Comparison of ENCODE assay signal across 21 cellular contexts in the genomic region with DNA sequence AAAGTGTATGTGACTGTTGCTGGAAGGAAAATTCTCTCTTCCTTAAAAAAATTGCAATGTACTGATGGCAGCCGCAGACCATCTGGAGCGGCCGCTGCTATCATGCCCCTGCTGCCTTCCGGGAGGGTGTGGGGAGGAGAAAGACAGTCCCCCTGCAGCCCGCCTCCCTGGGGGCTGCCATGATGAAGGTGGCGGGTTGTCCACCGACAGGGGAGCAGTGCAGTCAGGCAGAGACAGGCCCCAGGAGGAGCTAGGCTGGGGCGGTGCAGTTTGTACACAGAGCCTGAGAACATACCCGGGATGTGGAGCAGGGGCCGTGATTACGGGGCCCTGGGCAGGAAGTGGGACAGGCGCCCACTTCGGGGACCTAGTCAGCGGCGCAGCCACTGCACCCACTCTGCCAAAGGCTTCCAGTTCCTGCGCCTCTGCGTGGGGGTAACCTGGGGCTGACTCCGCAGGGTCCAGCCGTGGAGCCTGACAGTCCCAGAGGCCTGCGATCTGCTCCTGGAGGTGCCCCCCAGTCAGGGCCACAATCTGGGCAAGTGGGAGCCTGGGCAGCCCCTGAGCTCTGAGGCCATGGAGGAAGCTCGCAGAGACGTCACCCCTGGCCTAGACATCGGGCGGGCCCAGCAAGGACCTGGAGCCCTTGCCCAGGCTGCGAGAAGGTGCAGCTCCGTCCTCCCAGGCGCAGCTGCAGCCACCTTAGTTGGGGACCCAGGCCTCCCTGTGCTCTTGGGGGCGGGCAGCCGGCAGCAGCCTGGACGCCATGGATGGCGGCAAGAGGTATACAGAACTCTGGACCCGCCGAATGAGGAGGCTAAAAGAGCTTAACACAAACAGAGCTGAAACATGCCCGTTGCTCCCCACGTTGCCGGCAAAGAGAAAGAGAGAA.
DNase-seq lines count a peak whose midpoint lies in the region; ATAC-seq, FAIRE-seq and TF ChIP-seq lines count a peak whose summit lies in the region.
"Had no signal": no experiment of that assay in that cellular context is flagged by ENCODE, and none has a peak within 500 bp of the region (broad histone marks: within the 10 kb centered on the region; RNA-seq: fewer than 3 reads in every experiment).

No MANE protein-coding gene starts in this region.

- H3K4me1 ChIP-seq in neuronal stem cell (ENCODE audit: control insufficient read depth in 2 of 2, insufficient read depth in 1 of 2, low read depth in 1 of 2, low read length in 2 of 2) = peaks cover 0 to 2% of the 10 kb centered on the region in 2 donors
- H3K4me1 ChIP-seq: Peyer's patch had no signal

- H4K8ac ChIP-seq in neuronal stem cell (ENCODE audit: low read depth, low read length) = peak overlapping the region; percentile 17

- H3K4me2 ChIP-seq in neuronal stem cell (ENCODE audit: insufficient read depth, low read length, poor library complexity, severe bottlenecking) = no peak overlapping the region

- H3K4ac ChIP-seq in neuronal stem cell (ENCODE audit: low read length) = peak overlapping the region; percentile 37

- H3K79me1 ChIP-seq in neuronal stem cell (ENCODE audit: low read depth, low read length) = peaks cover 1% of the 10 kb centered on the region

- H3K9me3 ChIP-seq in neuronal stem cell (replicated peaks in 1 of 2; ENCODE audit: control insufficient read depth in 2 of 2, insufficient read depth in 1 of 2, low read depth in 1 of 2, low read length in 2 of 2) = no peaks in the 10 kb centered on the region
- H3K9me3 ChIP-seq: Peyer's patch had no signal

- H3K27ac ChIP-seq in neuronal stem cell (replicated peaks; ENCODE audit: low read length) = no peak overlapping the region
- H3K27ac ChIP-seq: Peyer's patch had no signal

- no CpG with 5 or more reads among the region's 36 CpGs for WGBS in neuronal stem cell (ENCODE audit: extremely low coverage in 2 of 2, insufficient read length in 2 of 2, insufficient replicate concordance in 1 of 2), 2 donors

- H2BK15ac ChIP-seq in neuronal stem cell (ENCODE audit: low read length) = peak overlapping the region; percentile 67

- H3K36me3 Mint-ChIP-seq in natural killer cell treated with Interleukin-12 subunit alpha and Interleukin-12 subunit beta and Interleukin-15 and Interleukin-18, amount 100 ng/mL, for 72 hours = no peaks in the 10 kb centered on the region
- no peaks in the 10 kb centered on the region for H3K36me3 Mint-ChIP-seq in natural killer cell
- H3K36me3 Mint-ChIP-seq in central memory CD8-positive, alpha-beta T cell (ENCODE audit: insufficient read depth) = no peaks in the 10 kb centered on the region
- H3K36me3 Mint-ChIP-seq in activated T-helper 17 cell treated with anti-CD3 and anti-CD28 coated beads, Interleukin-2, amount 50 U/mL, for 72 hours (ENCODE audit: low read depth) = no peaks in the 10 kb centered on the region
- H3K36me3 Mint-ChIP-seq: CD8-positive, alpha-beta T cell had no signal

- intact Hi-C loops in natural killer cell (cut with micrococcal nuclease) = no loop called here

- no peak for FAIRE-seq in frontal cortex (lab: Jason Lieb, UNC)

- DNase-seq in natural killer cell treated with Interleukin-12 subunit alpha and Interleukin-12 subunit beta and Interleukin-15 and Interleukin-18, amount 100 ng/mL, for 72 hours (ENCODE audit: low spot score) = no peak
- DNase-seq in natural killer cell = no peak
- no peak for DNase-seq in central memory CD8-positive, alpha-beta T cell (ENCODE audit: low spot score in 2 of 2)
- no peak for DNase-seq in neuronal stem cell (ENCODE audit: low spot score)
- no peak for DNase-seq in frontal cortex (ENCODE audit: low spot score in 2 of 2)
- no peak for DNase-seq in amniotic stem cell (lab: John Stamatoyannopoulos, UW)
- DNase-seq: AML-193; C1 segment of cervical spinal cord; CD8-positive, alpha-beta T cell; DMS153; HCEC 1CT; KBM-7; NCI-H1105; NCI-H146; NCI-H2029 treated with DMSO at 0.1 percent for 48 hours; NCI-H226; NCI-H510A treated with DMSO at 0.1 percent for 48 hours; NCI-H748 treated with DMSO at 0.1 percent for 48 hours; Peyer's patch had no signal

- no peak overlapping the region for H2AFZ ChIP-seq in neuronal stem cell (ENCODE audit: low read length)

- no peaks in the 10 kb centered on the region for H3K36me3 ChIP-seq in neuronal stem cell (replicated peaks in 1 of 2; ENCODE audit: control insufficient read depth in 2 of 2, insufficient read depth in 2 of 2, low read length in 2 of 2)
- H3K36me3 ChIP-seq: Peyer's patch had no signal

- H2BK5ac ChIP-seq in neuronal stem cell (ENCODE audit: low read length) = no peak overlapping the region

- no peak overlapping the region for H3K9ac ChIP-seq in neuronal stem cell (ENCODE audit: low read depth, low read length, poor library complexity)

- no peak for TF ChIP-seq CTCF in natural killer cell (IDR thresholded peaks at IDR 0.05)

- H2BK12ac ChIP-seq in neuronal stem cell (ENCODE audit: low read length) = no peak overlapping the region

- no peak overlapping the region for H3K4me3 ChIP-seq in neuronal stem cell (ENCODE audit: low read length in 2 of 2)
- H3K4me3 ChIP-seq: Peyer's patch had no signal

- no peaks in the 10 kb centered on the region for H3K27me3 ChIP-seq in neuronal stem cell (ENCODE audit: control insufficient read depth in 3 of 3, insufficient read depth in 3 of 3, low read depth in 1 of 3, low read length in 3 of 3)
- H3K27me3 ChIP-seq: Peyer's patch had no signal

- no peak overlapping the region for H4K91ac ChIP-seq in neuronal stem cell (ENCODE audit: low read depth, low read length, poor library complexity)

- peak overlapping the region; percentile 81 for H2AK5ac ChIP-seq in neuronal stem cell (ENCODE audit: low read depth, low read length)

- peak overlapping the region; percentile 94 for H3K18ac ChIP-seq in neuronal stem cell (ENCODE audit: low read length)

- no peaks in the 10 kb centered on the region for H3K27me3 Mint-ChIP-seq in natural killer cell treated with Interleukin-12 subunit alpha and Interleukin-12 subunit beta and Interleukin-15 and Interleukin-18, amount 100 ng/mL, for 72 hours
- H3K27me3 Mint-ChIP-seq in natural killer cell (ENCODE audit: low read depth in 2 of 2) = no peaks in the 10 kb centered on the region
- no peaks in the 10 kb centered on the region for H3K27me3 Mint-ChIP-seq in central memory CD8-positive, alpha-beta T cell
- H3K27me3 Mint-ChIP-seq in activated T-helper 17 cell treated with anti-CD3 and anti-CD28 coated beads, Interleukin-2, amount 50 U/mL, for 72 hours = no peaks in the 10 kb centered on the region

- peak overlapping the region; percentile 87 for H2BK120ac ChIP-seq in neuronal stem cell (ENCODE audit: low read depth, low read length)

- H3K23ac ChIP-seq in neuronal stem cell (ENCODE audit: low read depth, low read length, poor library complexity) = peak overlapping the region; percentile 20

- H3K4me1 Mint-ChIP-seq in natural killer cell treated with Interleukin-12 subunit alpha and Interleukin-12 subunit beta and Interleukin-15 and Interleukin-18, amount 100 ng/mL, for 72 hours (ENCODE audit: low read depth in 2 of 2) = no peaks in the 10 kb centered on the region
- H3K4me1 Mint-ChIP-seq in natural killer cell = no peaks in the 10 kb centered on the region
- H3K4me1 Mint-ChIP-seq in central memory CD8-positive, alpha-beta T cell = no peaks in the 10 kb centered on the region
- H3K4me1 Mint-ChIP-seq in activated T-helper 17 cell treated with anti-CD3 and anti-CD28 coated beads, Interleukin-2, amount 50 U/mL, for 72 hours = no peaks in the 10 kb centered on the region

- peak overlapping the region; percentile 94 for H3K14ac ChIP-seq in neuronal stem cell (ENCODE audit: low read length)

- H3K4me3 Mint-ChIP-seq in natural killer cell treated with Interleukin-12 subunit alpha and Interleukin-12 subunit beta and Interleukin-15 and Interleukin-18, amount 100 ng/mL, for 72 hours = no peak overlapping the region
- H3K4me3 Mint-ChIP-seq in natural killer cell = no peak overlapping the region
- no peak overlapping the region for H3K4me3 Mint-ChIP-seq in central memory CD8-positive, alpha-beta T cell
- no peak overlapping the region for H3K4me3 Mint-ChIP-seq in activated T-helper 17 cell treated with anti-CD3 and anti-CD28 coated beads, Interleukin-2, amount 50 U/mL, for 72 hours
- H3K4me3 Mint-ChIP-seq: CD8-positive, alpha-beta T cell had no signal

- ATAC-seq in natural killer cell treated with Interleukin-12 subunit alpha and Interleukin-12 subunit beta and Interleukin-15 and Interleukin-18, amount 100 ng/mL, for 72 hours = peak; percentile 27 to 43
- ATAC-seq in natural killer cell (no peak), GM21526 (IDR thresholded peaks at IDR 0.05; ENCODE audit: low FRiP score, unreplicated experiment) (no peak)
- peak; percentile 10 for ATAC-seq in central memory CD8-positive, alpha-beta T cell (replicated peaks; ENCODE audit: extremely low read depth, poor library complexity, severe bottlenecking)
- ATAC-seq in activated T-helper 17 cell treated with anti-CD3 and anti-CD28 coated beads, Interleukin-2, amount 50 U/mL, for 72 hours (replicated peaks) = no peak
- ATAC-seq: CD8-positive, alpha-beta T cell had no signal

- H3K9me3 Mint-ChIP-seq in natural killer cell treated with Interleukin-12 subunit alpha and Interleukin-12 subunit beta and Interleukin-15 and Interleukin-18, amount 100 ng/mL, for 72 hours = peaks cover 9% of the 10 kb centered on the region
- peaks cover 4 to 9% of the 10 kb centered on the region in 2 donors for H3K9me3 Mint-ChIP-seq in natural killer cell
- H3K9me3 Mint-ChIP-seq in central memory CD8-positive, alpha-beta T cell = peaks cover 5% of the 10 kb centered on the region
- peaks cover 12% of the 10 kb centered on the region for H3K9me3 Mint-ChIP-seq in activated T-helper 17 cell treated with anti-CD3 and anti-CD28 coated beads, Interleukin-2, amount 50 U/mL, for 72 hours

- no peak overlapping the region for H3K27ac Mint-ChIP-seq in natural killer cell treated with Interleukin-12 subunit alpha and Interleukin-12 subunit beta and Interleukin-15 and Interleukin-18, amount 100 ng/mL, for 72 hours
- no peak overlapping the region for H3K27ac Mint-ChIP-seq in natural killer cell
- H3K27ac Mint-ChIP-seq in central memory CD8-positive, alpha-beta T cell (ENCODE audit: low read depth) = no peak overlapping the region
- no peak overlapping the region for H3K27ac Mint-ChIP-seq in activated T-helper 17 cell treated with anti-CD3 and anti-CD28 coated beads, Interleukin-2, amount 50 U/mL, for 72 hours
- H3K27ac Mint-ChIP-seq: CD8-positive, alpha-beta T cell had no signal

Comparison
In these comparisons a context has a peak if more than half of its experiments do, and no peak if none do; other contexts are left out.
1. ATAC-seq: peak in natural killer cell treated with Interleukin-12 subunit alpha and Interleukin-12 subunit beta and Interleukin-15 and Interleukin-18, amount 100 ng/mL, for 72 hours (2 of 2) and central memory CD8-positive, alpha-beta T cell (single experiment); none in natural killer cell (0 of 3), GM21526 (single experiment) and activated T-helper 17 cell treated with anti-CD3 and anti-CD28 coated beads, Interleukin-2, amount 50 U/mL, for 72 hours (single experiment).